ENCODE assay signal across 28 cellular contexts in genomic region chr2:239060676-239061075, GRCh38.
"Had no signal": no experiment of that assay in that cellular context is flagged by ENCODE, and none has a peak within 500 bp of the region (broad histone marks: within the 10 kb centered on the region; RNA-seq: fewer than 3 reads in every experiment).

No MANE protein-coding gene starts in this region.

- H3K4me2 ChIP-seq: smooth muscle cell had no signal

- H3K9me3 Mint-ChIP-seq: natural killer cell treated with Interleukin-12 subunit alpha and Interleukin-12 subunit beta and Interleukin-15 and Interleukin-18, amount 100 ng/mL, for 72 hours; nephron progenitor cell; neural crest cell; stimulated activated effector memory CD8-positive, alpha-beta T cell treated with anti-CD3 and anti-CD28 coated beads, Interleukin-12 subunit alpha, Interleukin-12 subunit beta, amount 100 ng/mL, for 72 hours; stimulated activated naive B cell treated with anti-CD40 and anti-IgM and Interleukin-4, amounts not matched to agents 10 μg/mL and 1 μg/mL and 100 μg/mL, for 72 hours; stimulated activated naive CD8-positive, alpha-beta T cell treated with anti-CD3 and anti-CD28 coated beads, Interleukin-15, Interleukin-2, amounts not matched to agents 100 ng/mL and 50 ng/mL, for 24 hours had no signal

- ATAC-seq: naive thymus-derived CD8-positive, alpha-beta T cell; right cardiac atrium; stimulated activated effector memory CD8-positive, alpha-beta T cell treated with anti-CD3 and anti-CD28 coated beads, Interleukin-12 subunit alpha, Interleukin-12 subunit beta, amount 100 ng/mL, for 72 hours; stimulated activated naive B cell treated with anti-CD40 and anti-IgM and Interleukin-4, amounts not matched to agents 10 μg/mL and 1 μg/mL and 100 μg/mL, for 72 hours had no signal

- DNase-seq: naive thymus-derived CD8-positive, alpha-beta T cell; nephron progenitor cell; occipital lobe; ovary; stimulated activated CD4-positive, alpha-beta T cell treated with anti-CD3 and anti-CD28 coated beads, Interleukin-15, amount 100 ng/mL, for 24 hours; stimulated activated CD4-positive, alpha-beta T cell treated with anti-CD3 and anti-CD28 coated beads, Interleukin-2, amount 100 ng/mL, for 24 hours; stimulated activated CD4-positive, alpha-beta T cell treated with anti-CD3 and anti-CD28 coated beads, Interleukin-2, amount 100 ng/mL, for 48 hours; stimulated activated CD4-positive, alpha-beta T cell treated with anti-CD3 and anti-CD28 coated beads, Interleukin-4, amount 100 ng/mL, for 24 hours; stimulated activated naive B cell treated with anti-CD40 and anti-IgM and Interleukin-4, amounts not matched to agents 10 μg/mL and 1 μg/mL and 100 μg/mL, for 72 hours; stimulated activated naive CD4-positive, alpha-beta T cell treated with Interleukin-2 at 50 U/mL for 16 hours; stomach; thyroid gland; trophoblast cell had no signal

- H3K4me3 ChIP-seq: ovary, psoas muscle, right lobe of liver, skin epidermis, smooth muscle cell, stomach, thoracic aorta, thyroid gland, tibial nerve, upper lobe of left lung, vagina had no signal

- H3K27me3 Mint-ChIP-seq: naive thymus-derived CD8-positive, alpha-beta T cell; natural killer cell treated with Interleukin-12 subunit alpha and Interleukin-12 subunit beta and Interleukin-15 and Interleukin-18, amount 100 ng/mL, for 72 hours; progenitor cell of endocrine pancreas; stimulated activated naive B cell treated with anti-CD40 and anti-IgM and Interleukin-4, amounts not matched to agents 10 μg/mL and 1 μg/mL and 100 μg/mL, for 72 hours; stimulated activated naive CD8-positive, alpha-beta T cell treated with anti-CD3 and anti-CD28 coated beads, Interleukin-15, Interleukin-2, amounts not matched to agents 100 ng/mL and 50 ng/mL, for 24 hours had no signal

- H2AFZ ChIP-seq: parathyroid adenoma had no signal

- H3K27ac Mint-ChIP-seq: natural killer cell treated with Interleukin-12 subunit alpha and Interleukin-12 subunit beta and Interleukin-15 and Interleukin-18, amount 100 ng/mL, for 72 hours; progenitor cell of endocrine pancreas; stimulated activated effector memory CD8-positive, alpha-beta T cell treated with anti-CD3 and anti-CD28 coated beads, Interleukin-12 subunit alpha, Interleukin-12 subunit beta, amount 100 ng/mL, for 72 hours; stimulated activated naive CD8-positive, alpha-beta T cell treated with anti-CD3 and anti-CD28 coated beads, Interleukin-15, Interleukin-2, amounts not matched to agents 100 ng/mL and 50 ng/mL, for 24 hours had no signal

- H3K27me3 ChIP-seq: ovary, right lobe of liver, stomach, thyroid gland, tibial nerve, upper lobe of left lung, vagina had no signal

- H3K36me3 Mint-ChIP-seq: natural killer cell treated with Interleukin-12 subunit alpha and Interleukin-12 subunit beta and Interleukin-15 and Interleukin-18, amount 100 ng/mL, for 72 hours; stimulated activated effector memory CD8-positive, alpha-beta T cell treated with anti-CD3 and anti-CD28 coated beads, Interleukin-12 subunit alpha, Interleukin-12 subunit beta, amount 100 ng/mL, for 72 hours had no signal

- H3K9ac ChIP-seq: parathyroid adenoma had no signal

- H3K36me3 ChIP-seq: ovary had no signal

- H3K4me1 Mint-ChIP-seq: neural crest cell; stimulated activated naive B cell treated with anti-CD40 and anti-IgM and Interleukin-4, amounts not matched to agents 10 μg/mL and 1 μg/mL and 100 μg/mL, for 72 hours had no signal

- H3K27ac ChIP-seq: ovary, parathyroid adenoma, psoas muscle, right lobe of liver, skin epidermis, stomach, thoracic aorta, thyroid gland, tibial nerve, upper lobe of left lung, vagina had no signal

- H3K9me3 ChIP-seq: ovary, psoas muscle, right lobe of liver, thyroid gland had no signal

- H3K4me3 Mint-ChIP-seq: naive thymus-derived CD8-positive, alpha-beta T cell; natural killer cell treated with Interleukin-12 subunit alpha and Interleukin-12 subunit beta and Interleukin-15 and Interleukin-18, amount 100 ng/mL, for 72 hours; nephron progenitor cell; neural crest cell; stimulated activated effector memory CD8-positive, alpha-beta T cell treated with anti-CD3 and anti-CD28 coated beads, Interleukin-12 subunit alpha, Interleukin-12 subunit beta, amount 100 ng/mL, for 72 hours; stimulated activated naive B cell treated with anti-CD40 and anti-IgM and Interleukin-4, amounts not matched to agents 10 μg/mL and 1 μg/mL and 100 μg/mL, for 72 hours; stimulated activated naive CD8-positive, alpha-beta T cell treated with anti-CD3 and anti-CD28 coated beads, Interleukin-15, Interleukin-2, amounts not matched to agents 100 ng/mL and 50 ng/mL, for 24 hours had no signal

- H3K4me1 ChIP-seq: parathyroid adenoma, psoas muscle, right lobe of liver, thyroid gland, tibial nerve, vagina had no signal

- H3K79me2 ChIP-seq: parathyroid adenoma had no signal
